In genomic region chr3:124398594-124398993, GRCh38 we compare ENCODE assay signal across 8 cellular contexts.
"Had no signal": no experiment of that assay in that cellular context is flagged by ENCODE, and none has a peak within 500 bp of the region (broad histone marks: within the 10 kb centered on the region; RNA-seq: fewer than 3 reads in every experiment).

No MANE protein-coding gene starts in this region.

- DNase-seq: GM23248, GOT3, H9, HCEC 1CT, IMR-90 had no signal

- H3K9ac ChIP-seq: GM23248 had no signal

- H3K27ac ChIP-seq: GM23248 had no signal

- H2AFZ ChIP-seq: GM23248 had no signal

- FAIRE-seq: H54, HTR-8/SVneo, K562 had no signal

- ATAC-seq: K562 had no signal

- H3K4me3 ChIP-seq: GM23248, K562 had no signal
